8 cellular contexts compared by ENCODE assay signal in the genomic region with DNA sequence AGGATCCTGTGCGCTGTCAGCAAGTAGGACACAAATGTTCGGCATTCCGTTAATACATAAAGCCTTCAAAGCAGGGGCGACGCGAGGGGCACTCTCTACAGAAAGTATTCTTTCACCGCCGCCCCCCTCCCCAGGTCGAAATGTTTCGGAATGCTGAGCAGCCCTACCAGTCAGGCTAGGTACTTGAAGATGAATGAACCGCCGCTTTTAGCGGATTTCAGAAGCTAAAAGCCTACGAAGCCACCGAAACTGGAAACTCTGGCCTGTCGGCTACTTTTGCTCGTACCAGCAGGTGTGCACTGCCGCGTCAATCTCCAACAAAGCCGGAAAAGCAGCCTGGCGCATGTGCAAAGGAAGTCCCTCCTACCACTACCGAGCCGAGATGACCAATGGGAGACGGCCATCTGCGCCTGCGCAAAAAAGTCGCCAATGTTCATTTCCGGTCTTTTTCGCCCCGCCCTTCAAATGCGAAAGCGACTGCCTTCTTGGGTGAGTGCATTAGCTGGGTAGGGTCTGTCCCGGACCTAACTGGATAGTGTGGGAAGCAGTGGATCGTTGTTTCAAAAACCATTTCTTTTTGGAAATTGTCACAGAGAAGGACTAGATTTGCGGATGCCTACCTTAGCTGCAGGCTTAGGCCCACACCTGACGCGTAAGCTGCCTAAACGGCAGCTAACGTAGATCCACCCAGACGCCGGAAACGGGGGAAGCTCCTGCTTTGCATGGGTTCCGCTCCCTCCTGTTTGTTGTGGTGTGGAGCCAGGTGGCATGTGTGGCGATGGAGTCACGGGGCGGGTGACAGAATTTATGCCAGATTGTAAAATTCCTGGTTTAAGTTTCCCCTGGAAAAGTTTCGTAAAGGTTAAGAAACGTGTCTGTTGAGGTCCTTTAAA. TPM values are rescaled to one million over a fixed set of nuclear protein-coding genes. Genes with fewer than 3 reads are reported as not detected.
DNase-seq lines count a peak whose midpoint lies in the region; ATAC-seq, FAIRE-seq and TF ChIP-seq lines count a peak whose summit lies in the region.

A gene (minus strand): TSS at position 301 of the 893 bp plus-strand sequence. CDS start 534 bp downstream, outside the sequence.

- H3K4me3 ChIP-seq in SJSA1, result peak within 1 kb of the TSS; percentile 60
- peak within 1 kb of the TSS; percentile 77 for H3K4me3 ChIP-seq in GM12878
- peak within 1 kb of the TSS; percentile 91 for H3K4me3 ChIP-seq in iPS DF 6.9 (ENCODE audit: low read length)
- H3K4me3 ChIP-seq in skeletal muscle satellite cell (ENCODE audit: low read length), result peak within 1 kb of the TSS; percentile 75

- RAD21 ChIA-PET in GM12878 (lab: Charles Lee; ENCODE audit: unreplicated experiment), result interaction anchor here (0.8 to 3.7 kb wide), 20 partner anchors 8 to 314 kb away, joined by 3 to 20 read pairs (median 4); a partner anchor contains a TSS

- H3K4me1 ChIP-seq in SJSA1 (replicated peaks) (peaks cover 16% of the 10 kb centered on the region; the same call in 1 of the 2 replicates), GM12878 (ENCODE audit: control insufficient read depth, insufficient read depth, low read length) (peaks cover 14% of the 10 kb centered on the region; the same call in 1 of the 2 replicates), iPS DF 6.9 (ENCODE audit: control insufficient read depth, insufficient read depth, low read length) (no peaks in the 10 kb centered on the region), skeletal muscle satellite cell (ENCODE audit: control insufficient read depth, insufficient read depth, low read length) (peaks cover 8% of the 10 kb centered on the region)

- CTCF ChIA-PET in GM12878 (lab: Yijun Ruan, JAX), result interaction anchor here (0.6 to 3.2 kb wide), 17 partner anchors 9 to 150 kb away, joined by 3 to 29 read pairs (median 4); a partner anchor contains a TSS

- H3K27ac ChIP-seq in SJSA1, result peak within 1 kb of the TSS; percentile 57
- peak within 1 kb of the TSS; percentile 91 for H3K27ac ChIP-seq in GM12878 (ENCODE audit: control insufficient read depth, insufficient read depth)
- no peak within 1 kb of the TSS for H3K27ac ChIP-seq in iPS DF 6.9 (ENCODE audit: low read length)

- no peak; a peak in 1 of 6 replicates for TF ChIP-seq CTCF in GM12878 (IDR thresholded peaks at IDR 0.05 in 2 of 3, conservative IDR thresholded peaks at IDR 0.05 in 1 of 3; ENCODE audit: control insufficient read depth in 2 of 3, extremely low read depth in 1 of 3, insufficient read depth in 1 of 3, low read depth in 3 of 3, low read length in 3 of 3)

- H3K4me2 ChIP-seq in GM12878 (ENCODE audit: control insufficient read depth, insufficient read depth) (peak within 1 kb of the TSS; percentile 96), skeletal muscle satellite cell (ENCODE audit: low read length) (peak within 1 kb of the TSS; percentile 89)

- H3K79me2 ChIP-seq in GM12878 (ENCODE audit: control insufficient read depth, insufficient read depth, low read length), result peaks cover 32% of the 10 kb centered on the region

- peak within 1 kb of the TSS; percentile 75 for H3K9ac ChIP-seq in GM12878 (ENCODE audit: control insufficient read depth, insufficient read depth, low read length)
- peak within 1 kb of the TSS; percentile 89 for H3K9ac ChIP-seq in skeletal muscle satellite cell (ENCODE audit: low read depth, low read length)

- H3K36me3 ChIP-seq in SJSA1 (peaks cover 9% of the 10 kb centered on the region), GM12878 (ENCODE audit: control insufficient read depth in 2 of 2, insufficient read depth in 2 of 2, low read length in 1 of 2) (peaks cover 0 to 5% of the 10 kb centered on the region in 2 experiments; a peak in 2 of 4 replicates), iPS DF 6.9 (ENCODE audit: control insufficient read depth, insufficient read depth, low read length) (no peaks in the 10 kb centered on the region), skeletal muscle satellite cell (ENCODE audit: insufficient read depth, low read length) (peaks cover 3% of the 10 kb centered on the region)

- H4K20me1 ChIP-seq in GM12878 (ENCODE audit: control insufficient read depth, insufficient read depth), result no peaks in the 10 kb centered on the region

- TF ChIP-seq POLR2A in GM18505 (IDR thresholded peaks at IDR 0.05; ENCODE audit: borderline replicate concordance, extremely low read depth, insufficient read depth, insufficient read length) (peak; percentile 96), GM12878 (IDR thresholded peaks at IDR 0.05; ENCODE audit: low read depth, low read length) (peak; percentile 93)

- in situ Hi-C loops in GM12878 (cut with MboI), result no loop called here

- under 1% methylated on average over 48 of the region's 48 CpGs for WGBS in GM12878 (ENCODE audit: insufficient coverage, insufficient replicate concordance, low lambda C conversion rate, missing lambda C conversion rate)
- WGBS in iPS DF 6.9 (ENCODE audit: insufficient coverage, insufficient read length), result no CpG with 5 or more reads among the region's 48 CpGs

- intact Hi-C loops in GM12878 (cut with micrococcal nuclease; ENCODE audit: unreplicated experiment), result no loop called here

- SMC1A ChIA-PET in GM12878 (lab: Charles Lee; ENCODE audit: uncharacterized antibody, unreplicated experiment), result interaction anchor here (0.7 to 3.0 kb wide), 32 partner anchors 8 to 870 kb away, joined by 3 to 31 read pairs (median 4); a partner anchor contains a TSS

- BruUV-seq in GM12878 (replicated peaks; lab: Mats Ljungman, UMichigan), result TSS peak; percentile 83

- ATAC-seq in GM18505 (IDR thresholded peaks at IDR 0.05; ENCODE audit: unreplicated experiment) (peak; percentile 83), HG02938 (IDR thresholded peaks at IDR 0.05; ENCODE audit: unreplicated experiment) (peak; percentile 87), GM12878 (peak; percentile 95)

- no peak for FAIRE-seq in GM12878 (lab: Jason Lieb, UNC)

- POLR2A ChIA-PET in GM12878 (lab: Charles Lee), result interaction anchor here (0.5 to 3.0 kb wide), 21 partner anchors 9 to 852 kb away, joined by 3 to 16 read pairs (median 4); a partner anchor contains a TSS

- TF ChIP-seq RAD21 in GM12878 (IDR thresholded peaks at IDR 0.05; ENCODE audit: insufficient read depth, low read depth, low read length), result no peak

- H2AFZ ChIP-seq in GM12878 (ENCODE audit: control insufficient read depth, low read depth, low read length), result peak within 1 kb of the TSS; percentile 84

- DNase-seq in SJSA1 (ENCODE audit: low read depth in 1 of 2, low spot score in 2 of 2) (peak; percentile 95 to 97), GM12878 (ENCODE audit: low read depth, low spot score) (peak; percentile 98), iPS DF 6.9 (ENCODE audit: low read depth, low spot score) (peak; percentile 96), SKM-1 treated with dmso at 0.1 percent for 144 hours (lab: John Stamatoyannopoulos, UW; ENCODE audit: unreplicated experiment) (no peak), NCI-H2107 (lab: John Stamatoyannopoulos, UW) (no peak)

- no peaks in the 10 kb centered on the region for H3K27me3 ChIP-seq in SJSA1 (replicated peaks)
- no peaks in the 10 kb centered on the region for H3K27me3 ChIP-seq in GM12878 (replicated peaks in 1 of 2; ENCODE audit: control insufficient read depth in 2 of 2, insufficient read depth in 2 of 2, low read length in 1 of 2)
- H3K27me3 ChIP-seq in iPS DF 6.9 (ENCODE audit: control insufficient read depth, insufficient read depth, low read length), result no peaks in the 10 kb centered on the region
- H3K27me3 ChIP-seq in skeletal muscle satellite cell (ENCODE audit: control insufficient read depth, insufficient read depth, low read length), result no peaks in the 10 kb centered on the region

- H3K9me3 ChIP-seq in SJSA1 (replicated peaks), result no peaks in the 10 kb centered on the region
- no peaks in the 10 kb centered on the region for H3K9me3 ChIP-seq in GM12878 (replicated peaks; ENCODE audit: control insufficient read depth, insufficient read depth, low read length)
- no peaks in the 10 kb centered on the region for H3K9me3 ChIP-seq in iPS DF 6.9 (ENCODE audit: control insufficient read depth, insufficient read depth, low read length)
- H3K9me3 ChIP-seq in skeletal muscle satellite cell (replicated peaks; ENCODE audit: low read length), result no peaks in the 10 kb centered on the region

- peak; percentile 33 to 43; a peak in 1 of 4 replicates for TF ChIP-seq EP300 in GM12878 (IDR thresholded peaks at IDR 0.05; ENCODE audit: borderline replicate concordance in 1 of 2, control insufficient read depth in 1 of 2, low read depth in 2 of 2, low read length in 2 of 2)

TF ChIP-seq in GM12878, 131 proteins besides CTCF, POLR2A, EP300 and RAD21 (continues in another document):
- no peak for TF ChIP-seq CBX3 (IDR thresholded peaks at IDR 0.05; ENCODE audit: borderline replicate concordance, low read depth)

RNA-seq across cellular contexts. Expression of the gene that starts here (rescaled TPM):
- 5.4 and 6.3 TPM in 2 replicates for total RNA-seq in SJSA1 (2014; rRNA removed; shearing (Covaris generic))
- 16.0 and 16.1 TPM in 2 replicates for total RNA-seq in GM12878 (2013; cell fraction: nucleolus; rRNA removed)
- total RNA-seq in GM12878 (2014; rRNA removed), result 4.0 and 5.9 TPM in 2 replicates
- 4.2 TPM in 2 replicates for total RNA-seq in GM12878 (2014; rRNA removed; fragmentation: Illumina TruSeq; extraction: Trizol)
- total RNA-seq in GM12878 (2021), result 2.9 and 3.4 TPM in 2 replicates
- polyA plus RNA-seq in GM12878 (2011; ENCODE audit: low read depth), result 0.63 TPM
- polyA plus RNA-seq in GM12878 (2011; rRNA removed), result 7.9 and 11.5 TPM in 2 replicates
- 2.9 TPM in 2 replicates for polyA plus RNA-seq in GM12878 (2011; cell fraction: cytosol; rRNA removed)
- 4.7 and 5.3 TPM in 2 replicates for polyA plus RNA-seq in GM12878 (2011; cell fraction: nucleus; rRNA removed)
- 1.2 and 2.6 TPM in 2 replicates for polyA plus RNA-seq in GM12878 (2012)
- 3.8 and 3.9 TPM in 2 replicates for polyA plus RNA-seq in GM12878 (2014; fragmentation: Illumina TruSeq; extraction: Trizol)
- polyA plus RNA-seq in GM12878 (2014; fragmentation: Nextera tagmentation; extraction: Ambion mirVana), result 1 to 10 TPM; 1.7 to 2.4 TPM
- polyA plus RNA-seq in GM12878 (2014; rRNA removed), result 3.2 and 3.6 TPM in 2 replicates
- 1 to 10 TPM; 2.8 to 2.9 TPM for polyA plus RNA-seq in GM12878 (2016; fragmentation: Nextera tagmentation; extraction: Ambion mirVana)
- 5.9 and 6.8 TPM in 2 replicates for polyA minus RNA-seq in GM12878 (2011; rRNA and poly(A)+ RNA removed)
- 1.9 and 2.4 TPM in 2 replicates for polyA minus RNA-seq in GM12878 (2011; cell fraction: cytosol; rRNA and poly(A)+ RNA removed)
- 8.3 and 10.3 TPM in 2 replicates for polyA minus RNA-seq in GM12878 (2011; cell fraction: nucleus; rRNA and poly(A)+ RNA removed)
- total RNA-seq in skeletal muscle satellite cell (2012; rRNA removed), result 4.6 TPM in 2 replicates

Comparison
In these comparisons a context has a peak if more than half of its experiments do, and no peak if none do; other contexts are left out.
1. DNase-seq: peak in SJSA1 (2 of 2), GM12878 (single experiment) and iPS DF 6.9 (single experiment); none in SKM-1 treated with dmso at 0.1 percent for 144 hours (single experiment) and NCI-H2107 (single experiment).
2. Peak in every context shown above with its lines, with median percentiles within 50 percentile points of each other: ATAC-seq and H3K4me3 ChIP-seq.